In the genomic region with DNA sequence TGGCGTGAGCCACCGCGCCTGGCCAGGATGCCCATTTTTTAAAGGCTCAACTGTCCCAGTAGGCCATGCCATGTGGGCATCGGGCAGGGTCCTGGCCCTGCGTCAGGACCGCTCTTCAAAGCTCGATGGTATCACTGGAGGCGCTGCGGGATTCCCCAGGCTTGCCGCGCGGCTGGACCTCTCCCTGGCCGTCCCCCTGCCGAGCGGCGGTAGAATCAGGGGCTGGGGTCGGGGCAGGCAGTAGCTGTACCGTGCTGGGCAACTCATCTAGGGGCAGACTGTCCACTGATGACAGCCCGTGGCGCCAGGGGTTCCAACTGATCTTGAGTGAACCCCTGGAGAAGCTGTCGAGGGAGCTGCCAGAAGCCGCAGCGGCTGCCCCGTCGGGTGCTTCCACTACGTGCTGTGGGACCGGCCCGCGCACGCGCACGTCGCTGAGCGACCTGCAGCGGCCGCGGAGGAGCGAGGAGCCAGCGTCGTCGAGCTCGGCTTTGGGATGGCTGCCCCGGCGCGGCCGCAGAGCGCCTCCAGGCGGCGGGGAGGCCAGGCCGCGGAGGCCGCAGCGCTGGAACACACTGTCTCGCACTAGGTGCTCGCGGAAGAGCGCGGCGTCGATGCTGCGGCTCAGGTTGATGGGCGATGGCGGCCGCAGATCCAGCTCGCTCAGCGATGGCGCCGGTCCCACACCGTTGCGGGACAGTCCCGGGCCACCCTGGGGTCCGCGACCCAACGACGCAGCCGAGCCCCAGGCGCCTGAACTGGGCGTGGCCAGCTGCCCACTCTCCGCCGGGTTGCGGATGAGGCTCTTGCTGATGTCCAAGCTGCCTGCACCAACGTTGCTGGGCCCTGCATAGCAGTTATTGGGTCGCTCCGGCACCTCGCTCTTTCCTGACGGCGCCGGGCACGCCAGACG, we compare ENCODE assay signal across 7 cellular contexts. TPM values are rescaled to one million over a fixed set of nuclear protein-coding genes. Genes with fewer than 3 reads are reported as not detected.
DNase-seq lines count a peak whose midpoint lies in the region; ATAC-seq and TF ChIP-seq lines count a peak whose summit lies in the region.

No MANE protein-coding gene starts in this region.

- no peaks in the 10 kb centered on the region for H3K27me3 Mint-ChIP-seq in central memory CD8-positive, alpha-beta T cell

- peak; percentile 39 for ATAC-seq in GM21360 (IDR thresholded peaks at IDR 0.05; ENCODE audit: unreplicated experiment)
- peak; percentile 91 for ATAC-seq in central memory CD8-positive, alpha-beta T cell (replicated peaks; ENCODE audit: extremely low read depth, poor library complexity, severe bottlenecking)
- no peak for ATAC-seq in GM21576 (IDR thresholded peaks at IDR 0.05; ENCODE audit: unreplicated experiment)

- H3K9ac ChIP-seq in smooth muscle cell (ENCODE audit: low read depth): peak overlapping the region; percentile 51

- H3K27me3 ChIP-seq in smooth muscle cell (ENCODE audit: low read depth): no peaks in the 10 kb centered on the region

- peaks cover 6% of the 10 kb centered on the region for H3K4me1 ChIP-seq in smooth muscle cell (ENCODE audit: low read depth)

- H3K36me3 Mint-ChIP-seq in central memory CD8-positive, alpha-beta T cell (ENCODE audit: insufficient read depth): peaks cover 6% of the 10 kb centered on the region

- peak overlapping the region; percentile 83 for H2AFZ ChIP-seq in smooth muscle cell (ENCODE audit: low read depth)

- no peaks in the 10 kb centered on the region for H4K20me1 ChIP-seq in smooth muscle cell (ENCODE audit: low read depth)

- no peaks in the 10 kb centered on the region for H3K9me3 ChIP-seq in smooth muscle cell (replicated peaks; ENCODE audit: low read depth)

- 2% methylated on average over 90 of the region's 90 CpGs for WGBS in smooth muscle cell (ENCODE audit: low lambda C conversion rate)

- H3K4me3 Mint-ChIP-seq in central memory CD8-positive, alpha-beta T cell: peak overlapping the region; percentile 76

- peak; percentile 40 for DNase-seq in NCI-H1694 treated with DMSO at 0.1 percent for 48 hours (lab: John Stamatoyannopoulos, UW)
- DNase-seq in activated CD4-positive, alpha-beta T cell treated with anti-CD3 and anti-CD28 coated beads for 1 hour: peak; percentile 73
- DNase-seq in central memory CD8-positive, alpha-beta T cell (ENCODE audit: low spot score in 2 of 2): peak; percentile 59 to 66
- DNase-seq in iris pigment epithelial cell (ENCODE audit: low read depth): peak; percentile 94
- peak; percentile 66 for DNase-seq in smooth muscle cell (lab: John Stamatoyannopoulos, UW; ENCODE audit: unreplicated experiment)

- peak overlapping the region; percentile 23 for H3K27ac ChIP-seq in smooth muscle cell (ENCODE audit: low read depth)

- no peaks in the 10 kb centered on the region for H3K9me3 Mint-ChIP-seq in central memory CD8-positive, alpha-beta T cell

- TF ChIP-seq CTCF in smooth muscle cell (IDR thresholded peaks at IDR 0.05; ENCODE audit: borderline replicate concordance, insufficient read depth, poor library complexity, severe bottlenecking): peak; percentile 68

- H3K4me1 Mint-ChIP-seq in central memory CD8-positive, alpha-beta T cell: peaks cover 8% of the 10 kb centered on the region

- no peaks in the 10 kb centered on the region for H3K36me3 ChIP-seq in smooth muscle cell (ENCODE audit: low read depth)

- no peaks in the 10 kb centered on the region for H3K79me2 ChIP-seq in smooth muscle cell (ENCODE audit: low read depth)

- peaks cover 12% of the 10 kb centered on the region for H3F3A ChIP-seq in smooth muscle cell (ENCODE audit: low read depth)

- H3K27ac Mint-ChIP-seq in central memory CD8-positive, alpha-beta T cell (ENCODE audit: low read depth): no peak overlapping the region

- peak overlapping the region; percentile 54 for H3K4me3 ChIP-seq in smooth muscle cell

- peak overlapping the region; percentile 97 for H3K4me2 ChIP-seq in smooth muscle cell

RNA-seq across cellular contexts. Expression of gene PRRT3, which starts 5.8 kb away (rescaled TPM):
- 0.85 and 1.3 TPM in 2 replicates for total RNA-seq in smooth muscle cell
- 2.4 and 4.2 TPM in 2 replicates for polyA plus RNA-seq in smooth muscle cell

RNA-seq across cellular contexts. Expression of gene CRELD1, which starts 12.7 kb away (rescaled TPM):
- total RNA-seq in smooth muscle cell: 25.8 and 26.4 TPM in 2 replicates
- polyA plus RNA-seq in smooth muscle cell: 55.9 and 68.6 TPM in 2 replicates

RNA-seq across cellular contexts. Expression of gene IL17RC, which starts 29.5 kb away (rescaled TPM):
- 27.0 and 37.3 TPM in 2 replicates for total RNA-seq in smooth muscle cell
- 36.7 and 41.3 TPM in 2 replicates for polyA plus RNA-seq in smooth muscle cell

RNA-seq across cellular contexts. Expression of gene EMC3, which starts 40.3 kb away (rescaled TPM):
- total RNA-seq in smooth muscle cell: 111 and 122 TPM in 2 replicates
- 100 and 114 TPM in 2 replicates for polyA plus RNA-seq in smooth muscle cell

RNA-seq across cellular contexts. Expression of gene IL17RE, which starts 43.7 kb away (rescaled TPM):
- 2.6 and 4.9 TPM in 2 replicates for total RNA-seq in smooth muscle cell
- polyA plus RNA-seq in smooth muscle cell: 0.32 and 3.4 TPM in 2 replicates

Comparison
In these comparisons a context has a peak if more than half of its experiments do, and no peak if none do; other contexts are left out.
1. DNase-seq: peak in every context shown above with its lines; median percentile 94 in iris pigment epithelial cell; 73 in activated CD4-positive, alpha-beta T cell treated with anti-CD3 and anti-CD28 coated beads for 1 hour; 66 in smooth muscle cell; 62 in central memory CD8-positive, alpha-beta T cell; 40 in NCI-H1694 treated with DMSO at 0.1 percent for 48 hours.